Comparison of ENCODE assay signal across 8 cellular contexts in genomic region chr1:93707956-93708355, GRCh38. TPM values are rescaled to one million over a fixed set of nuclear protein-coding genes. Genes with fewer than 3 reads are reported as not detected.
DNase-seq lines count a peak whose midpoint lies in the region; ATAC-seq and TF ChIP-seq lines count a peak whose summit lies in the region.

No MANE protein-coding gene starts in this region.

- H3K4me3 Mint-ChIP-seq in activated naive CD8-positive, alpha-beta T cell treated with anti-CD3 and anti-CD28 coated beads for 36 hours = peak overlapping the region; percentile 18

- peak; percentile 47 for DNase-seq in activated naive CD8-positive, alpha-beta T cell treated with anti-CD3 and anti-CD28 coated beads for 36 hours
- DNase-seq in NCI-H82 treated with DMSO at 0.1 percent for 48 hours (lab: John Stamatoyannopoulos, UW; ENCODE audit: unreplicated experiment) (no peak), RWPE1 (ENCODE audit: low spot score) (no peak), left colon (no peak)
- DNase-seq in central memory CD4-positive, alpha-beta T cell = no peak

- intact Hi-C loops in left colon (cut with DNase I, micrococcal nuclease) = no loop called here

- no peaks in the 10 kb centered on the region for H3K27me3 Mint-ChIP-seq in activated naive CD8-positive, alpha-beta T cell treated with anti-CD3 and anti-CD28 coated beads for 36 hours

- peaks cover 22% of the 10 kb centered on the region for H3K4me1 Mint-ChIP-seq in activated naive CD8-positive, alpha-beta T cell treated with anti-CD3 and anti-CD28 coated beads for 36 hours

- H3K27ac ChIP-seq in RWPE1 = no peak overlapping the region

- peak overlapping the region; percentile 66 for H3K27ac Mint-ChIP-seq in activated naive CD8-positive, alpha-beta T cell treated with anti-CD3 and anti-CD28 coated beads for 36 hours

- CTCF ChIA-PET in RWPE1 (lab: Yijun Ruan, JAX) = no interaction called here

- POLR2A ChIA-PET in RWPE1 (lab: Yijun Ruan, JAX; ENCODE audit: low non-redundant PET) = no interaction called here

- peak overlapping the region; percentile 24; the same call in 1 of the 2 replicates for H3K4me3 ChIP-seq in GM08714 (ENCODE audit: low read length)

- no peak for TF ChIP-seq CTCF in RWPE1 (conservative IDR thresholded peaks at IDR 0.05; ENCODE audit: low read depth)

- H3K36me3 Mint-ChIP-seq in activated naive CD8-positive, alpha-beta T cell treated with anti-CD3 and anti-CD28 coated beads for 36 hours = no peaks in the 10 kb centered on the region

- H3K9me3 Mint-ChIP-seq in activated naive CD8-positive, alpha-beta T cell treated with anti-CD3 and anti-CD28 coated beads for 36 hours = no peaks in the 10 kb centered on the region

- ATAC-seq in GM19455 (IDR thresholded peaks at IDR 0.05; ENCODE audit: unreplicated experiment) (peak; percentile 68), HG03432 (IDR thresholded peaks at IDR 0.05; ENCODE audit: unreplicated experiment) (peak; percentile 69), left colon (no peak)

RNA-seq across cellular contexts. Expression of gene BCAR3, which starts 26.3 kb away (rescaled TPM):
- under 1 TPM; 0.66 to 0.72 TPM for total RNA-seq in activated naive CD8-positive, alpha-beta T cell treated with anti-CD3 and anti-CD28 coated beads for 36 hours
- total RNA-seq in left colon = 10 to 100 TPM; 64.0 to 79.0 TPM

Comparison
In these comparisons a context has a peak if more than half of its experiments do, and no peak if none do; other contexts are left out.
1. RNA of gene BCAR3, which starts 26.3 kb away (total RNA-seq): 64.0 to 79.0 TPM in left colon; 0.66 to 0.72 TPM in activated naive CD8-positive, alpha-beta T cell treated with anti-CD3 and anti-CD28 coated beads for 36 hours; every median in the first group is over 10 times any median in the second.